ENCODE assay signal across 28 cellular contexts in genomic region chr11:48261600-48261999, GRCh38. TPM values are rescaled to one million over a fixed set of nuclear protein-coding genes. Genes with fewer than 3 reads are reported as not detected.
"Had no signal": no experiment of that assay in that cellular context is flagged by ENCODE, and none has a peak within 500 bp of the region (broad histone marks: within the 10 kb centered on the region; RNA-seq: fewer than 3 reads in every experiment).

No MANE protein-coding gene starts in this region.

- DNase-seq: Kasumi-1, MM.1S, NCI-H1092 treated with DMSO at 0.1 percent for 48 hours, NCI-H1436 treated with DMSO at 0.1 percent for 48 hours, NCI-H1694, NCI-H187 treated with DMSO at 0.1 percent for 48 hours, NCI-H2081, NCI-H2107, NCI-H2227 treated with DMSO at 0.1 percent for 48 hours, NCI-H524, NCI-H526 treated with DMSO at 0.1 percent for 48 hours, NCI-H748 treated with DMSO at 0.1 percent for 48 hours, PC-3, SHP77, SK-N-SH, SW 1271, T-cell had no signal

- H3K4me1 Mint-ChIP-seq: IgD-negative memory B cell had no signal

- H3K4me3 Mint-ChIP-seq: IgD-negative memory B cell; T-cell; T-helper 1 cell treated with Interleukin-12 subunit alpha and Interleukin-12 subunit beta and Interleukin-4 antibody, amounts not matched to agents 30 μg/mL and 1 μg/mL, for 36 hours had no signal

- H3K4me2 ChIP-seq: KMS-11, SK-N-SH had no signal

- H3K27ac Mint-ChIP-seq: IgD-negative memory B cell; T-cell; T-helper 1 cell treated with Interleukin-12 subunit alpha and Interleukin-12 subunit beta and Interleukin-4 antibody, amounts not matched to agents 30 μg/mL and 1 μg/mL, for 36 hours had no signal

- ATAC-seq: K562, Panc1, PC-3, T-cell had no signal

- H3K36me3 Mint-ChIP-seq: IgD-negative memory B cell, T-cell had no signal

- H3K4me3 ChIP-seq: K562 had no signal

- H3K27ac ChIP-seq: HL-60, KMS-11, RWPE1 had no signal

- H3K9me3 Mint-ChIP-seq: T-helper 1 cell treated with Interleukin-12 subunit alpha and Interleukin-12 subunit beta and Interleukin-4 antibody, amounts not matched to agents 30 μg/mL and 1 μg/mL, for 36 hours had no signal

- H3K9me3 ChIP-seq: SK-N-SH had no signal

- H3K9ac ChIP-seq: KMS-11, SK-N-SH had no signal

RNA-seq across cellular contexts. Expression of gene OR4X1, which starts 2.1 kb away (rescaled TPM):
- total RNA-seq: K562, M059J, NCI-H460, OCI-LY7, PC-3, SK-MEL-5, T-cell had no signal
- polyA plus RNA-seq: IgD-negative memory B cell, K562, SK-N-SH had no signal

RNA-seq across cellular contexts. Expression of gene OR4X2, which starts 16.7 kb away (rescaled TPM):
- total RNA-seq: K562, M059J, NCI-H460, OCI-LY7, PC-3, SK-MEL-5, T-cell had no signal
- polyA plus RNA-seq: IgD-negative memory B cell, K562, SK-N-SH had no signal

RNA-seq across cellular contexts. Expression of gene OR4S1, which starts 44.4 kb away (rescaled TPM):
- total RNA-seq: K562, M059J, NCI-H460, OCI-LY7, PC-3, SK-MEL-5, T-cell had no signal
- polyA plus RNA-seq: IgD-negative memory B cell, K562, SK-N-SH had no signal

RNA-seq across cellular contexts. Expression of gene OR4B1, which starts 45.0 kb away (rescaled TPM):
- total RNA-seq: K562, M059J, NCI-H460, OCI-LY7, PC-3, SK-MEL-5, T-cell had no signal
- polyA plus RNA-seq: IgD-negative memory B cell, K562, SK-N-SH had no signal
